In the genomic region with DNA sequence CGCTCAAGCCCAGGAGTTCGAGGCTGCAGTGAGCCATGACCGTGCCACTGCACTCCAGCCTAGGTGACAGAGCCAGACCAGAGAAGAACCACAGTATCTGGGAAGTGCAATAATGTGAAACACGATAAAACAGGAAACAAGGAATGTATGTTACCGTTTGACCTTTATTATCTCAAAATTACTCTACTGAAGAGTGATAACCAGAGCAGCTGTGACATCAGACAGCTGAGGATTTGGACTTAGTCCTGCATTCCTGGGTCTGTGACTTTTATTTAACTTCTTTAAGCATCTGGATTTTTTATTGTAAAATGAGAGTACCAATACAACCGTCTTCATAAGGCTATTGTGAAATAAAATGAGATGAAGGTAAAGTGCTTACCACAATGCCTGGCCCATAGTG, we compare ENCODE assay signal across 38 cellular contexts.
"Had no signal": no experiment of that assay in that cellular context is flagged by ENCODE, and none has a peak within 500 bp of the region (broad histone marks: within the 10 kb centered on the region; RNA-seq: fewer than 3 reads in every experiment).

No MANE protein-coding gene starts in this region.

- H3K36me3 Mint-ChIP-seq: activated CD4-positive, alpha-beta memory T cell treated with anti-CD3 and anti-CD28 coated beads for 36 hours; activated naive CD4-positive, alpha-beta T cell treated with anti-CD3 and anti-CD28 coated beads, Interleukin-2, amount 50 U/mL, for 72 hours; activated naive CD8-positive, alpha-beta T cell treated with anti-CD3 and anti-CD28 coated beads for 36 hours had no signal

- H3K27me3 ChIP-seq: adrenal gland, cardiac muscle cell had no signal

- H3K36me3 ChIP-seq: adrenal gland, cardiac muscle cell had no signal

- H3K4me1 ChIP-seq: adrenal gland had no signal

- H3K27ac Mint-ChIP-seq: activated B cell treated with CpG ODN at 0.5 μM for 24 hours; activated CD4-positive, alpha-beta memory T cell treated with anti-CD3 and anti-CD28 coated beads for 36 hours; activated CD4-positive, alpha-beta T cell treated with anti-CD3 and anti-CD28 coated beads, Interleukin-2, amount 10 ng/mL, durations not matched to agents 24 days and 14 days; activated CD8-positive, alpha-beta T cell treated with anti-CD3 and anti-CD28 coated beads for 36 hours; activated naive CD4-positive, alpha-beta T cell treated with anti-CD3 and anti-CD28 coated beads for 36 hours; activated naive CD4-positive, alpha-beta T cell treated with anti-CD3 and anti-CD28 coated beads, Interleukin-2, amount 50 U/mL, for 72 hours; activated naive CD8-positive, alpha-beta T cell treated with anti-CD3 and anti-CD28 coated beads for 36 hours; activated T-cell treated with anti-CD3 and anti-CD28 coated beads, Interleukin-2, amount 50 U/mL, for 72 hours; activated T-helper 1 cell treated with anti-CD3 and anti-CD28 coated beads, Interleukin-12 subunit alpha, Interleukin-12 subunit beta, Interleukin-2, Interleukin-4 antibody, amounts not matched to agents 30 ng/mL and 10 ng/mL and 1 ng/mL, durations not matched to agents 14 hours and 24 hours and 36 hours; activated T-helper 17 cell treated with anti-CD3 and anti-CD28 coated beads, Interleukin-2, amount 50 U/mL, for 72 hours; brain; T-helper 1 cell treated with Interleukin-12 subunit alpha and Interleukin-12 subunit beta and Interleukin-4 antibody, amounts not matched to agents 30 μg/mL and 1 μg/mL, for 36 hours; T-helper 2 cell treated with Interferon-gamma antibody and Interleukin-4, amounts not matched to agents 5 μg/mL and 100 μg/mL, for 36 hours had no signal

- DNase-seq: activated B cell treated with CpG ODN at 0.5 μM for 24 hours; activated CD4-positive, alpha-beta memory T cell treated with anti-CD3 and anti-CD28 coated beads for 36 hours; activated CD4-positive, alpha-beta T cell treated with anti-CD3 and anti-CD28 coated beads for 4 hours; activated CD4-positive, alpha-beta T cell treated with anti-CD3 and anti-CD28 coated beads, Interleukin-2, amount 10 ng/mL, durations not matched to agents 24 days and 14 days; activated CD4-positive, alpha-beta T cell treated with anti-CD3 and anti-CD28 coated beads, Interleukin-2, amount 50 U/mL, for 1 hour; activated CD4-positive, alpha-beta T cell treated with anti-CD3 and anti-CD28 coated beads, Interleukin-2, amount 50 U/mL, for 4 hours; activated CD4-positive, CD25-positive, alpha-beta regulatory T cell treated with anti-CD3 and anti-CD28 coated beads, Interleukin-2, amount 50 U/mL, for 72 hours; activated CD8-positive, alpha-beta memory T cell treated with anti-CD3 and anti-CD28 coated beads, Interleukin-2, amount 50 U/mL, for 4 hours; activated CD8-positive, alpha-beta T cell treated with anti-CD3 and anti-CD28 coated beads for 36 hours; activated effector memory CD4-positive, alpha-beta T cell treated with anti-CD3 and anti-CD28 coated beads, Interleukin-2, amount 50 U/mL, for 16 hours; activated gamma-delta T cell treated with Interleukin-2 at 50 U/mL for 16 hours; activated naive CD4-positive, alpha-beta T cell; activated naive CD4-positive, alpha-beta T cell treated with anti-CD3 and anti-CD28 coated beads for 36 hours; activated naive CD4-positive, alpha-beta T cell treated with anti-CD3 and anti-CD28 coated beads, Interleukin-2, amount 50 U/mL, for 16 hours; activated naive CD8-positive, alpha-beta T cell treated with anti-CD3 and anti-CD28 coated beads for 36 hours; activated T-cell treated with anti-CD3 and anti-CD28 coated beads for 4 hours; activated T-cell treated with anti-CD3 and anti-CD28 coated beads, Interleukin-2, amount 50 U/mL, for 1 hour; activated T-cell treated with anti-CD3 and anti-CD28 coated beads, Interleukin-2, amount 50 U/mL, for 4 hours; activated T-cell treated with anti-CD3 and anti-CD28 coated beads, Interleukin-2, amount 50 U/mL, for 72 hours; adrenal gland; amniotic stem cell; aorta; caudate nucleus; cerebellar nuclear complex; T-helper 1 cell; T-helper 2 cell; T-helper 9 cell had no signal

- FAIRE-seq: bronchial epithelial cell, TTC549 had no signal

- ATAC-seq: activated CD8-positive, alpha-beta T cell treated with anti-CD3 and anti-CD28 coated beads for 36 hours; activated naive CD4-positive, alpha-beta T cell treated with anti-CD3 and anti-CD28 coated beads, Interleukin-2, amount 50 U/mL, for 72 hours; activated T-cell treated with anti-CD3 and anti-CD28 coated beads, Interleukin-2, amount 50 U/mL, for 4 hours; activated T-cell treated with anti-CD3 and anti-CD28 coated beads, Interleukin-2, amount 50 U/mL, for 72 hours; activated T-helper 17 cell treated with anti-CD3 and anti-CD28 coated beads, Interleukin-2, amount 50 U/mL, for 72 hours had no signal

- H3K9me3 Mint-ChIP-seq: activated CD4-positive, alpha-beta memory T cell treated with anti-CD3 and anti-CD28 coated beads for 36 hours; activated naive CD4-positive, alpha-beta T cell treated with anti-CD3 and anti-CD28 coated beads for 36 hours; activated T-cell treated with anti-CD3 and anti-CD28 coated beads, Interleukin-2, amount 50 U/mL, for 4 hours; activated T-helper 1 cell treated with anti-CD3 and anti-CD28 coated beads, Interleukin-12 subunit alpha, Interleukin-12 subunit beta, Interleukin-2, Interleukin-4 antibody, amounts not matched to agents 30 ng/mL and 10 ng/mL and 1 ng/mL, durations not matched to agents 14 hours and 24 hours and 36 hours; activated T-helper 17 cell treated with anti-CD3 and anti-CD28 coated beads, Interleukin-2, amount 50 U/mL, for 72 hours; T-helper 1 cell treated with Interleukin-12 subunit alpha and Interleukin-12 subunit beta and Interleukin-4 antibody, amounts not matched to agents 30 μg/mL and 1 μg/mL, for 36 hours; T-helper 2 cell treated with Interferon-gamma antibody and Interleukin-4, amounts not matched to agents 5 μg/mL and 100 μg/mL, for 36 hours had no signal

- H3K4me3 Mint-ChIP-seq: activated B cell treated with CpG ODN at 0.5 μM for 24 hours; activated CD4-positive, alpha-beta memory T cell treated with anti-CD3 and anti-CD28 coated beads for 36 hours; activated CD4-positive, alpha-beta T cell treated with anti-CD3 and anti-CD28 coated beads, Interleukin-2, amount 10 ng/mL, durations not matched to agents 24 days and 14 days; activated CD8-positive, alpha-beta T cell treated with anti-CD3 and anti-CD28 coated beads for 36 hours; activated naive CD4-positive, alpha-beta T cell treated with anti-CD3 and anti-CD28 coated beads for 36 hours; activated naive CD8-positive, alpha-beta T cell treated with anti-CD3 and anti-CD28 coated beads for 36 hours; activated T-cell treated with anti-CD3 and anti-CD28 coated beads, Interleukin-2, amount 50 U/mL, for 4 hours; activated T-cell treated with anti-CD3 and anti-CD28 coated beads, Interleukin-2, amount 50 U/mL, for 72 hours; activated T-helper 1 cell treated with anti-CD3 and anti-CD28 coated beads, Interleukin-12 subunit alpha, Interleukin-12 subunit beta, Interleukin-2, Interleukin-4 antibody, amounts not matched to agents 30 ng/mL and 10 ng/mL and 1 ng/mL, durations not matched to agents 14 hours and 24 hours and 36 hours; activated T-helper 17 cell treated with anti-CD3 and anti-CD28 coated beads, Interleukin-2, amount 50 U/mL, for 72 hours; brain; central memory CD8-positive, alpha-beta T cell; T-helper 1 cell treated with Interleukin-12 subunit alpha and Interleukin-12 subunit beta and Interleukin-4 antibody, amounts not matched to agents 30 μg/mL and 1 μg/mL, for 36 hours; T-helper 2 cell treated with Interferon-gamma antibody and Interleukin-4, amounts not matched to agents 5 μg/mL and 100 μg/mL, for 36 hours had no signal

- H3K27me3 Mint-ChIP-seq: activated B cell treated with CpG ODN at 0.5 μM for 24 hours; activated CD4-positive, alpha-beta T cell treated with anti-CD3 and anti-CD28 coated beads, Interleukin-2, amount 10 ng/mL, durations not matched to agents 24 days and 14 days; brain; central memory CD8-positive, alpha-beta T cell had no signal

- H3K9me3 ChIP-seq: adrenal gland had no signal

- H3K27ac ChIP-seq: adrenal gland, cardiac muscle cell, VCaP had no signal

- H3K4me3 ChIP-seq: adrenal gland, cardiac muscle cell had no signal

- H3K4me1 Mint-ChIP-seq: activated B cell treated with CpG ODN at 0.5 μM for 24 hours; activated CD4-positive, alpha-beta T cell treated with anti-CD3 and anti-CD28 coated beads, Interleukin-2, amount 10 ng/mL, durations not matched to agents 24 days and 14 days; activated naive CD8-positive, alpha-beta T cell treated with anti-CD3 and anti-CD28 coated beads for 36 hours; activated T-helper 17 cell treated with anti-CD3 and anti-CD28 coated beads, Interleukin-2, amount 50 U/mL, for 72 hours; brain; central memory CD8-positive, alpha-beta T cell had no signal
